In the genomic region with DNA sequence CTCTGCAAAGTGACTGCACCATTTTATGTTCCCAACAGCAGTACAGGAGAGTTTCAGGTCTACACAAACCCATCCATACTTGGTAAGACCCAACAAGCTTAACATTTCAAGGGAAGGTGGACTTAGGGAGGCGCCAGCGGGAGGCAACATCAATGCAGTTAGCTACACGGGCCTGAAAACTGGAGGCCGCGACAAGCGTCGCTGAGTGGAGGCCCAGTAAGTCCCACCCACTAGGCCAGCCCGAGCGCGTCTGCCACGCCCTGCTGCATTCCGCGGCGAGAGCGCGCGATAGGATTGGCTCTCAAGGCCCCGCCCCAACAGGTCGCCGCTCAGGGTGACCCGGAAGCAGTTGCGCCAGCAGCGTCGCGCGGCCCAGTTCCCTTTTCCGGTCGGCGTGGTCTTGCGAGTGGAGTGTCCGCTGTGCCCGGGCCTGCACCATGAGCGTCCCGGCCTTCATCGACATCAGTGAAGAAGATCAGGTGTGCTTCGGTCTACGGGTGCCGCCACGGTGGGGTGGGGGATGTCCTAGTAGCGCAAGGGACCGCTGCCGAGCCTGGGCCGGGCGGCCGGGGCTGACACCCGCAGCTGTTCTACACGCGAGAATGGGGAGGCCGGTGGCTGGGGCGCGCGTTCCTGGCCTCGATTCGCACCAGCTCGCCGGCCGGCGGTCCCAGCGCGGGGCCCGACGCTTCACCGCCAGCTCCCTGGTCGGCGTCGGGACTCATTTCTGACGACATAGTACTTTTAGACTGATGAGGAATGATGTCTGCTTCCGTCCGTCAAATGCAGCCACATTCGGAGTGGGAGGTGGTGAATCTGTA, we compare ENCODE assay signal across 1 cellular context.
TF ChIP-seq lines count a peak whose summit lies in the region.

A gene (plus strand): TSS at position 381 of the 821 bp plus-strand sequence. CDS start 57 bp downstream, at position 438.

TF ChIP-seq in HepG2, 621 proteins besides CTCF, POLR2A, EP300 and RAD21 (continued from another document and continues in another):
- TF ChIP-seq, protein P1, sequence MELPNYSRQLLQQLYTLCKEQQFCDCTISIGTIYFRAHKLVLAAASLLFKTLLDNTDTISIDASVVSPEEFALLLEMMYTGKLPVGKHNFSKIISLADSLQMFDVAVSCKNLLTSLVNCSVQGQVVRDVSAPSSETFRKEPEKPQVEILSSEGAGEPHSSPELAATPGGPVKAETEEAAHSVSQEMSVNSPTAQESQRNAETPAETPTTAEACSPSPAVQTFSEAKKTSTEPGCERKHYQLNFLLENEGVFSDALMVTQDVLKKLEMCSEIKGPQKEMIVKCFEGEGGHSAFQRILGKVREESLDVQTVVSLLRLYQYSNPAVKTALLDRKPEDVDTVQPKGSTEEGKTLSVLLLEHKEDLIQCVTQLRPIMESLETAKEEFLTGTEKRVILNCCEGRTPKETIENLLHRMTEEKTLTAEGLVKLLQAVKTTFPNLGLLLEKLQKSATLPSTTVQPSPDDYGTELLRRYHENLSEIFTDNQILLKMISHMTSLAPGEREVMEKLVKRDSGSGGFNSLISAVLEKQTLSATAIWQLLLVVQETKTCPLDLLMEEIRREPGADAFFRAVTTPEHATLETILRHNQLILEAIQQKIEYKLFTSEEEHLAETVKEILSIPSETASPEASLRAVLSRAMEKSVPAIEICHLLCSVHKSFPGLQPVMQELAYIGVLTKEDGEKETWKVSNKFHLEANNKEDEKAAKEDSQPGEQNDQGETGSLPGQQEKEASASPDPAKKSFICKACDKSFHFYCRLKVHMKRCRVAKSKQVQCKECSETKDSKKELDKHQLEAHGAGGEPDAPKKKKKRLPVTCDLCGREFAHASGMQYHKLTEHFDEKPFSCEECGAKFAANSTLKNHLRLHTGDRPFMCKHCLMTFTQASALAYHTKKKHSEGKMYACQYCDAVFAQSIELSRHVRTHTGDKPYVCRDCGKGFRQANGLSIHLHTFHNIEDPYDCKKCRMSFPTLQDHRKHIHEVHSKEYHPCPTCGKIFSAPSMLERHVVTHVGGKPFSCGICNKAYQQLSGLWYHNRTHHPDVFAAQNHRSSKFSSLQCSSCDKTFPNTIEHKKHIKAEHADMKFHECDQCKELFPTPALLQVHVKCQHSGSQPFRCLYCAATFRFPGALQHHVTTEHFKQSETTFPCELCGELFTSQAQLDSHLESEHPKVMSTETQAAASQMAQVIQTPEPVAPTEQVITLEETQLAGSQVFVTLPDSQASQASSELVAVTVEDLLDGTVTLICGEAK (IDR thresholded peaks at IDR 0.05): peak; percentile 76
- TF ChIP-seq, protein P1 (CRISPR knock-in tag; IDR thresholded peaks at IDR 0.05): peak; percentile 76
- TF ChIP-seq YY1 (IDR thresholded peaks at IDR 0.05; ENCODE audit: insufficient read depth, insufficient replicate concordance, low read depth, low read length) (peak; percentile 20), ZSCAN29 (CRISPR knock-in tag; conservative IDR thresholded peaks at IDR 0.05) (peak; percentile 71; the same call in 1 of the 2 replicates), FOXK2 (IDR thresholded peaks at IDR 0.05) (no peak), JUNB (CRISPR knock-in tag; IDR thresholded peaks at IDR 0.05; ENCODE audit: borderline replicate concordance) (no peak), ZNF484 (CRISPR knock-in tag; IDR thresholded peaks at IDR 0.05; ENCODE audit: borderline replicate concordance, low read depth) (no peak), ZNF883 (CRISPR knock-in tag; IDR thresholded peaks at IDR 0.05; ENCODE audit: not compliant biosample characterization) (peak; percentile 71), KDM6A (CRISPR knock-in tag; IDR thresholded peaks at IDR 0.05; ENCODE audit: low read depth) (no peak), BORCS8-MEF2B (CRISPR knock-in tag; IDR thresholded peaks at IDR 0.05) (peak; percentile 84), ADNP (CRISPR knock-in tag; IDR thresholded peaks at IDR 0.05) (no peak; the same call in 1 of the 2 replicates), LCORL (IDR thresholded peaks at IDR 0.05) (no peak), LCORL (CRISPR knock-in tag; IDR thresholded peaks at IDR 0.05) (peak; percentile 82), GABPA (IDR thresholded peaks at IDR 0.05; ENCODE audit: low read depth, low read length) (peak; percentile 99), GABPA (CRISPR knock-in tag; IDR thresholded peaks at IDR 0.05; ENCODE audit: low read depth) (peak; percentile 100), ZBTB3 (CRISPR knock-in tag; IDR thresholded peaks at IDR 0.05; ENCODE audit: borderline replicate concordance, low read depth) (no peak), REL (CRISPR knock-in tag; conservative IDR thresholded peaks at IDR 0.05) (no peak), SNAPC2 (CRISPR knock-in tag; IDR thresholded peaks at IDR 0.05) (0 out of 2 replicates have a peak, but pooled peaks have one; percentile 45), RXRA (CRISPR knock-in tag; IDR thresholded peaks at IDR 0.05) (peak; percentile 71; the same call in 1 of the 2 replicates), ZNF720 (CRISPR knock-in tag; IDR thresholded peaks at IDR 0.05) (no peak), RFX3 (CRISPR knock-in tag; IDR thresholded peaks at IDR 0.05) (no peak; the same call in 1 of the 2 replicates), ZNF510 (CRISPR knock-in tag; IDR thresholded peaks at IDR 0.05; ENCODE audit: low read depth) (no peak), ZBTB21 (CRISPR knock-in tag; IDR thresholded peaks at IDR 0.05) (no peak), ZNF460 (CRISPR knock-in tag; IDR thresholded peaks at IDR 0.05; ENCODE audit: borderline replicate concordance) (no peak; the same call in 1 of the 2 replicates), CENPX (CRISPR knock-in tag; IDR thresholded peaks at IDR 0.05) (no peak), ZFX (CRISPR knock-in tag; IDR thresholded peaks at IDR 0.05; ENCODE audit: low read depth) (peak; percentile 100), ZBTB7A (CRISPR knock-in tag; IDR thresholded peaks at IDR 0.05) (no peak), CBX5 (CRISPR knock-in tag; IDR thresholded peaks at IDR 0.05; ENCODE audit: borderline replicate concordance) (0 out of 2 replicates have a peak, but pooled peaks have one; percentile 35), ZNF776 (CRISPR knock-in tag; IDR thresholded peaks at IDR 0.05) (no peak; the same call in none of the 2 replicates)
- TF ChIP-seq, protein P2, sequence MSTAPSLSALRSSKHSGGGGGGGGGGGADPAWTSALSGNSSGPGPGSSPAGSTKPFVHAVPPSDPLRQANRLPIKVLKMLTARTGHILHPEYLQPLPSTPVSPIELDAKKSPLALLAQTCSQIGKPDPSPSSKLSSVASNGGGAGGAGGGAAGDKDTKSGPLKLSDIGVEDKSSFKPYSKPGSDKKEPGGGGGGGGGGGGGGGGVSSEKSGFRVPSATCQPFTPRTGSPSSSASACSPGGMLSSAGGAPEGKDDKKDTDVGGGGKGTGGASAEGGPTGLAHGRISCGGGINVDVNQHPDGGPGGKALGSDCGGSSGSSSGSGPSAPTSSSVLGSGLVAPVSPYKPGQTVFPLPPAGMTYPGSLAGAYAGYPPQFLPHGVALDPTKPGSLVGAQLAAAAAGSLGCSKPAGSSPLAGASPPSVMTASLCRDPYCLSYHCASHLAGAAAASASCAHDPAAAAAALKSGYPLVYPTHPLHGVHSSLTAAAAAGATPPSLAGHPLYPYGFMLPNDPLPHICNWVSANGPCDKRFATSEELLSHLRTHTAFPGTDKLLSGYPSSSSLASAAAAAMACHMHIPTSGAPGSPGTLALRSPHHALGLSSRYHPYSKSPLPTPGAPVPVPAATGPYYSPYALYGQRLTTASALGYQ (CRISPR knock-in tag; IDR thresholded peaks at IDR 0.05): no peak; the same call in 1 of the 2 replicates
- TF ChIP-seq, protein P3, sequence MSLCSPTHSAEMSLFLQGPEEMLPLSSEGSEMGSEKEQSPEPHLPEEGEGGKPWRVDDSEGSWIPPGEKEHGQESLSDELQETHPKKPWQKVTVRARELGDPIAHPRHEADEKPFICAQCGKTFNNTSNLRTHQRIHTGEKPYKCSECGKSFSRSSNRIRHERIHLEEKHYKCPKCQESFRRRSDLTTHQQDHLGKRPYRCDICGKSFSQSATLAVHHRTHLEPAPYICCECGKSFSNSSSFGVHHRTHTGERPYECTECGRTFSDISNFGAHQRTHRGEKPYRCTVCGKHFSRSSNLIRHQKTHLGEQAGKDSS (CRISPR knock-in tag; IDR thresholded peaks at IDR 0.05; ENCODE audit: borderline replicate concordance, low read depth): no peak; the same call in 1 of the 2 replicates
- TF ChIP-seq, protein P4, sequence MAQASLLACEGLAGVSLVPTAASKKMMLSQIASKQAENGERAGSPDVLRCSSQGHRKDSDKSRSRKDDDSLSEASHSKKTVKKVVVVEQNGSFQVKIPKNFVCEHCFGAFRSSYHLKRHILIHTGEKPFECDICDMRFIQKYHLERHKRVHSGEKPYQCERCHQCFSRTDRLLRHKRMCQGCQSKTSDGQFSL (CRISPR knock-in tag; IDR thresholded peaks at IDR 0.05): peak; percentile 54; the same call in 1 of the 2 replicates
- TF ChIP-seq, protein P5, sequence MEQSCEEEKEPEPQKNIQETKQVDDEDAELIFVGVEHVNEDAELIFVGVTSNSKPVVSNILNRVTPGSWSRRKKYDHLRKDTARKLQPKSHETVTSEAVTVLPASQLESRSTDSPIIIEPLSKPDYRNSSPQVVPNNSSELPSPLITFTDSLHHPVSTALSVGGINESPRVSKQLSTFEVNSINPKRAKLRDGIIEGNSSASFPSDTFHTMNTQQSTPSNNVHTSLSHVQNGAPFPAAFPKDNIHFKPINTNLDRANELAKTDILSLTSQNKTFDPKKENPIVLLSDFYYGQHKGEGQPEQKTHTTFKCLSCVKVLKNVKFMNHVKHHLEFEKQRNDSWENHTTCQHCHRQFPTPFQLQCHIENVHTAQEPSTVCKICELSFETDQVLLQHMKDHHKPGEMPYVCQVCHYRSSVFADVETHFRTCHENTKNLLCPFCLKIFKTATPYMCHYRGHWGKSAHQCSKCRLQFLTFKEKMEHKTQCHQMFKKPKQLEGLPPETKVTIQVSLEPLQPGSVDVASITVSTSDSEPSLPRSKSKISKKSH (CRISPR knock-in tag; IDR thresholded peaks at IDR 0.05; ENCODE audit: borderline replicate concordance): no peak; the same call in 1 of the 2 replicates
- TF ChIP-seq, protein P6, sequence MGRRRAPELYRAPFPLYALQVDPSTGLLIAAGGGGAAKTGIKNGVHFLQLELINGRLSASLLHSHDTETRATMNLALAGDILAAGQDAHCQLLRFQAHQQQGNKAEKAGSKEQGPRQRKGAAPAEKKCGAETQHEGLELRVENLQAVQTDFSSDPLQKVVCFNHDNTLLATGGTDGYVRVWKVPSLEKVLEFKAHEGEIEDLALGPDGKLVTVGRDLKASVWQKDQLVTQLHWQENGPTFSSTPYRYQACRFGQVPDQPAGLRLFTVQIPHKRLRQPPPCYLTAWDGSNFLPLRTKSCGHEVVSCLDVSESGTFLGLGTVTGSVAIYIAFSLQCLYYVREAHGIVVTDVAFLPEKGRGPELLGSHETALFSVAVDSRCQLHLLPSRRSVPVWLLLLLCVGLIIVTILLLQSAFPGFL (CRISPR knock-in tag; IDR thresholded peaks at IDR 0.05): 0 out of 2 replicates have a peak, but pooled peaks have one; percentile 85
- TF ChIP-seq, protein P7, sequence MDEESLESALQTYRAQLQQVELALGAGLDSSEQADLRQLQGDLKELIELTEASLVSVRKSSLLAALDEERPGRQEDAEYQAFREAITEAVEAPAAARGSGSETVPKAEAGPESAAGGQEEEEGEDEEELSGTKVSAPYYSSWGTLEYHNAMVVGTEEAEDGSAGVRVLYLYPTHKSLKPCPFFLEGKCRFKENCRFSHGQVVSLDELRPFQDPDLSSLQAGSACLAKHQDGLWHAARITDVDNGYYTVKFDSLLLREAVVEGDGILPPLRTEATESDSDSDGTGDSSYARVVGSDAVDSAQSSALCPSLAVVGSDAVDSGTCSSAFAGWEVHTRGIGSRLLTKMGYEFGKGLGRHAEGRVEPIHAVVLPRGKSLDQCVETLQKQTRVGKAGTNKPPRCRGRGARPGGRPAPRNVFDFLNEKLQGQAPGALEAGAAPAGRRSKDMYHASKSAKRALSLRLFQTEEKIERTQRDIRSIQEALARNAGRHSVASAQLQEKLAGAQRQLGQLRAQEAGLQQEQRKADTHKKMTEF (CRISPR knock-in tag; IDR thresholded peaks at IDR 0.05): peak; percentile 94
- TF ChIP-seq, protein P8, sequence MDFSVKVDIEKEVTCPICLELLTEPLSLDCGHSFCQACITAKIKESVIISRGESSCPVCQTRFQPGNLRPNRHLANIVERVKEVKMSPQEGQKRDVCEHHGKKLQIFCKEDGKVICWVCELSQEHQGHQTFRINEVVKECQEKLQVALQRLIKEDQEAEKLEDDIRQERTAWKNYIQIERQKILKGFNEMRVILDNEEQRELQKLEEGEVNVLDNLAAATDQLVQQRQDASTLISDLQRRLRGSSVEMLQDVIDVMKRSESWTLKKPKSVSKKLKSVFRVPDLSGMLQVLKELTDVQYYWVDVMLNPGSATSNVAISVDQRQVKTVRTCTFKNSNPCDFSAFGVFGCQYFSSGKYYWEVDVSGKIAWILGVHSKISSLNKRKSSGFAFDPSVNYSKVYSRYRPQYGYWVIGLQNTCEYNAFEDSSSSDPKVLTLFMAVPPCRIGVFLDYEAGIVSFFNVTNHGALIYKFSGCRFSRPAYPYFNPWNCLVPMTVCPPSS (IDR thresholded peaks at IDR 0.05): no peak
